Comparison of ENCODE assay signal across 25 cellular contexts in genomic region chr14:56902413-56902812, GRCh38.
"Had no signal": no experiment of that assay in that cellular context is flagged by ENCODE, and none has a peak within 500 bp of the region (broad histone marks: within the 10 kb centered on the region; RNA-seq: fewer than 3 reads in every experiment).

No MANE protein-coding gene starts in this region.

- H3K9me3 ChIP-seq: adrenal gland, ascending aorta, breast epithelium, esophagus muscularis mucosa, lower lobe of right lung, ovary, prostate gland, thoracic aorta had no signal

- H3K36me3 Mint-ChIP-seq: activated naive CD8-positive, alpha-beta T cell; naive B cell; type B pancreatic cell had no signal

- H3K27ac ChIP-seq: adrenal gland, ascending aorta, breast epithelium, esophagus muscularis mucosa, lower lobe of right lung, ovary, prostate gland, thoracic aorta, WERI-Rb-1 had no signal

- H3K4me3 ChIP-seq: adrenal gland, ascending aorta, breast epithelium, esophagus muscularis mucosa, lower lobe of right lung, ovary, prostate gland, thoracic aorta had no signal

- H3K4me1 ChIP-seq: adrenal gland, ascending aorta, breast epithelium, esophagus muscularis mucosa, lower lobe of right lung, prostate gland had no signal

- H3K36me3 ChIP-seq: adrenal gland, ascending aorta, breast epithelium, esophagus muscularis mucosa, lower lobe of right lung, ovary, prostate gland, thoracic aorta had no signal

- H3K27ac Mint-ChIP-seq: activated CD8-positive, alpha-beta T cell treated with anti-CD3 and anti-CD28 coated beads, Interleukin-2, amount 10 ng/mL, durations not matched to agents 7 days and 5 days; activated naive CD8-positive, alpha-beta T cell; activated T-helper 1 cell treated with anti-CD3 and anti-CD28 coated beads, Interleukin-12 subunit alpha, Interleukin-12 subunit beta, Interleukin-2, Interleukin-4 antibody, amounts not matched to agents 30 ng/mL and 10 ng/mL and 1 ng/mL, durations not matched to agents 14 hours and 24 hours and 36 hours; effector memory CD8-positive, alpha-beta T cell; naive B cell; type B pancreatic cell had no signal

- H3K27me3 ChIP-seq: ascending aorta, breast epithelium, esophagus muscularis mucosa, ovary had no signal

- H3K9me3 Mint-ChIP-seq: activated T-helper 1 cell treated with anti-CD3 and anti-CD28 coated beads, Interleukin-12 subunit alpha, Interleukin-12 subunit beta, Interleukin-2, Interleukin-4 antibody, amounts not matched to agents 30 ng/mL and 10 ng/mL and 1 ng/mL, durations not matched to agents 14 hours and 24 hours and 36 hours; effector memory CD8-positive, alpha-beta T cell had no signal

- DNase-seq: activated CD4-positive, alpha-beta T cell treated with anti-CD3 and anti-CD28 coated beads for 1 hour; activated CD4-positive, alpha-beta T cell treated with anti-CD3 and anti-CD28 coated beads, Interleukin-2, amount 50 U/mL, for 1 hour; activated CD8-positive, alpha-beta T cell treated with anti-CD3 and anti-CD28 coated beads, Interleukin-2, amount 10 ng/mL, durations not matched to agents 7 days and 5 days; activated gamma-delta T cell treated with Interleukin-2 at 50 U/mL for 16 hours; adrenal gland; effector memory CD8-positive, alpha-beta T cell; glutamatergic neuron; hippocampal formation; left colon; lower lobe of right lung; naive B cell; ovary; stimulated activated CD4-positive, alpha-beta T cell treated with anti-CD3 and anti-CD28 coated beads, Interleukin-4, amount 100 ng/mL, for 24 hours; stimulated activated naive CD4-positive, alpha-beta T cell treated with Interleukin-2 at 50 U/mL for 16 hours; WERI-Rb-1 had no signal

- H3K4me3 Mint-ChIP-seq: activated CD8-positive, alpha-beta T cell treated with anti-CD3 and anti-CD28 coated beads, Interleukin-2, amount 10 ng/mL, durations not matched to agents 7 days and 5 days; activated naive CD8-positive, alpha-beta T cell; activated T-helper 1 cell treated with anti-CD3 and anti-CD28 coated beads, Interleukin-12 subunit alpha, Interleukin-12 subunit beta, Interleukin-2, Interleukin-4 antibody, amounts not matched to agents 30 ng/mL and 10 ng/mL and 1 ng/mL, durations not matched to agents 14 hours and 24 hours and 36 hours; central memory CD8-positive, alpha-beta T cell; effector memory CD8-positive, alpha-beta T cell; naive B cell; neural crest cell; type B pancreatic cell had no signal

- H3K4me1 Mint-ChIP-seq: central memory CD8-positive, alpha-beta T cell; naive B cell had no signal

- ATAC-seq: activated CD8-positive, alpha-beta T cell treated with anti-CD3 and anti-CD28 coated beads, Interleukin-2, amount 10 ng/mL, durations not matched to agents 7 days and 5 days; effector memory CD8-positive, alpha-beta T cell; left colon; lower lobe of right lung had no signal
